In the genomic region with DNA sequence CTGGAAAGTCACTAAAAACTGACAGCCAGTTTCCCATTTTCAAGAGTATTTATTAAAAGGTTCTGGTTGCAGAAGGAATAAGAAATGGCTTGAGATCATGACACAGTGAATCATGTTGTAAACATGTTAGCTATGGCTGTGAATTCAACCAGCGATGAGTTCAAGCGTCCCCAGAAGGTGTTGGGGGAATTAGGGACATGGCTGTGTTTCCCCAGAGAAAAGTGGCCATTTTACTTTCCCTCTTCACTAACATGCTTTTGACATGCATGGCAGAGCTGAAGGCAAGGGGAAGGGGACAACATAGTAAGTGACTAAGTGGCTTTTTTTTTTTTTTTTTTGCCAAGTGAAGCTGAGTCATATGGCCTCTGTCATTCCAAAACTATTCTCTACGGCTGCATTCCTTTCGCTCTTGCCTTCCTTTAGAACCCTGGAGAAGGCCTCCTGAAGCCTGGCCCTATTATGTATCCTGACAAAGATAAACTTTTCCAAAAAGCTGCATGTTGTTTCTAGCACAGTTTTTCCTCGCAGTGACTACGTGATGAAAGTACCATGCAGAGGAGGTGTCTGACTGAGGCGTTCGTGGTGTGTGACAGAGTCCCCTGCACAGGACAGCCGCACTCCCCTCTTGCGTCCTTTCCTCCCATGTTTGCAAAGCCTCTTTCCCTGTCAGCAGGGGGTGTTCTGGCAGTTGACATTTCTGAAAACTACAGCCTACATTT, we compare ENCODE assay signal across 1 cellular context.
TF ChIP-seq lines count a peak whose summit lies in the region.

No MANE protein-coding gene starts in this region.

TF ChIP-seq in SK-N-SH, 30 proteins besides CTCF, POLR2A, EP300 and RAD21 (continued from another document):
- peak; percentile 55; the same call in 1 of the 2 replicates for TF ChIP-seq MAX (IDR thresholded peaks at IDR 0.05; ENCODE audit: low read depth)
- TF ChIP-seq USF1 (IDR thresholded peaks at IDR 0.05; ENCODE audit: borderline replicate concordance, low read depth), result no peak
- peak; percentile 98 for TF ChIP-seq FOSL2 (IDR thresholded peaks at IDR 0.05; ENCODE audit: borderline replicate concordance, low read depth)
- TF ChIP-seq POLR2AphosphoS5 (IDR thresholded peaks at IDR 0.05; ENCODE audit: low read depth, low read length), result peak; percentile 35; the same call in 1 of the 2 replicates
- TF ChIP-seq SMC3 (IDR thresholded peaks at IDR 0.05; ENCODE audit: low read depth, low read length), result no peak
- TF ChIP-seq TAF1 (IDR thresholded peaks at IDR 0.05; ENCODE audit: borderline replicate concordance, low read depth, low read length), result peak; percentile 54; the same call in 1 of the 2 replicates
- no peak for TF ChIP-seq RXRA (IDR thresholded peaks at IDR 0.05; ENCODE audit: borderline replicate concordance, low read depth)
- TF ChIP-seq ELF1 (IDR thresholded peaks at IDR 0.05), result no peak; the same call in 1 of the 2 replicates
- TF ChIP-seq YY1 (IDR thresholded peaks at IDR 0.05; ENCODE audit: low read depth), result peak; percentile 37; the same call in 1 of the 2 replicates
- peak; percentile 79 for TF ChIP-seq TCF12 (IDR thresholded peaks at IDR 0.05)
- TF ChIP-seq, protein P1, sequence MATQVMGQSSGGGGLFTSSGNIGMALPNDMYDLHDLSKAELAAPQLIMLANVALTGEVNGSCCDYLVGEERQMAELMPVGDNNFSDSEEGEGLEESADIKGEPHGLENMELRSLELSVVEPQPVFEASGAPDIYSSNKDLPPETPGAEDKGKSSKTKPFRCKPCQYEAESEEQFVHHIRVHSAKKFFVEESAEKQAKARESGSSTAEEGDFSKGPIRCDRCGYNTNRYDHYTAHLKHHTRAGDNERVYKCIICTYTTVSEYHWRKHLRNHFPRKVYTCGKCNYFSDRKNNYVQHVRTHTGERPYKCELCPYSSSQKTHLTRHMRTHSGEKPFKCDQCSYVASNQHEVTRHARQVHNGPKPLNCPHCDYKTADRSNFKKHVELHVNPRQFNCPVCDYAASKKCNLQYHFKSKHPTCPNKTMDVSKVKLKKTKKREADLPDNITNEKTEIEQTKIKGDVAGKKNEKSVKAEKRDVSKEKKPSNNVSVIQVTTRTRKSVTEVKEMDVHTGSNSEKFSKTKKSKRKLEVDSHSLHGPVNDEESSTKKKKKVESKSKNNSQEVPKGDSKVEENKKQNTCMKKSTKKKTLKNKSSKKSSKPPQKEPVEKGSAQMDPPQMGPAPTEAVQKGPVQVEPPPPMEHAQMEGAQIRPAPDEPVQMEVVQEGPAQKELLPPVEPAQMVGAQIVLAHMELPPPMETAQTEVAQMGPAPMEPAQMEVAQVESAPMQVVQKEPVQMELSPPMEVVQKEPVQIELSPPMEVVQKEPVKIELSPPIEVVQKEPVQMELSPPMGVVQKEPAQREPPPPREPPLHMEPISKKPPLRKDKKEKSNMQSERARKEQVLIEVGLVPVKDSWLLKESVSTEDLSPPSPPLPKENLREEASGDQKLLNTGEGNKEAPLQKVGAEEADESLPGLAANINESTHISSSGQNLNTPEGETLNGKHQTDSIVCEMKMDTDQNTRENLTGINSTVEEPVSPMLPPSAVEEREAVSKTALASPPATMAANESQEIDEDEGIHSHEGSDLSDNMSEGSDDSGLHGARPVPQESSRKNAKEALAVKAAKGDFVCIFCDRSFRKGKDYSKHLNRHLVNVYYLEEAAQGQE (IDR thresholded peaks at IDR 0.05; ENCODE audit: low read depth, low read length), result peak; percentile 72; the same call in 1 of the 2 replicates
- TF ChIP-seq RCOR1 (IDR thresholded peaks at IDR 0.05; ENCODE audit: low read length), result no peak
- no peak for TF ChIP-seq CHD2 (IDR thresholded peaks at IDR 0.05; ENCODE audit: low read length, partially characterized antibody)
- TF ChIP-seq MXI1 (IDR thresholded peaks at IDR 0.05; ENCODE audit: low read depth, low read length), result no peak
- no peak for TF ChIP-seq EZH2phosphoT487 (IDR thresholded peaks at IDR 0.05; ENCODE audit: borderline replicate concordance, low read depth)
- TF ChIP-seq JUND (IDR thresholded peaks at IDR 0.05), result peak; percentile 95
